ENCODE assay signal across 8 cellular contexts in genomic region chr7:44796504-44797328, GRCh38. TPM values are rescaled to one million over a fixed set of nuclear protein-coding genes. Genes with fewer than 3 reads are reported as not detected.
DNase-seq lines count a peak whose midpoint lies in the region; ATAC-seq and TF ChIP-seq lines count a peak whose summit lies in the region.

PPIA (plus strand) TSS chr7:44796681; CDS start chr7:44796725, 44 bp downstream.

- H3K4me3 ChIP-seq in DOHH2 (ENCODE audit: low read length) (peak within 1 kb of the TSS; percentile 89), GM23338 (peak within 1 kb of the TSS; percentile 85), LNCaP clone FGC (ENCODE audit: low read depth, low read length) (peak within 1 kb of the TSS; percentile 95)

- H3K9me2 ChIP-seq in DOHH2 (replicated peaks; ENCODE audit: control insufficient read depth, low read length) (no peaks in the 10 kb centered on the region), GM23338 (ENCODE audit: insufficient read depth) (no peaks in the 10 kb centered on the region)

- peak within 1 kb of the TSS; percentile 99 for H3K27ac Mint-ChIP-seq in GM23338
- H3K27ac Mint-ChIP-seq in naive B cell: peak within 1 kb of the TSS; percentile 97 to 99 (median 99)
- H3K27ac Mint-ChIP-seq in stimulated activated effector memory CD8-positive, alpha-beta T cell treated with anti-CD3 and anti-CD28 coated beads, Interleukin-12 subunit alpha, Interleukin-12 subunit beta, amount 100 ng/mL, for 72 hours: peak within 1 kb of the TSS; percentile 99

- H3K4me3 Mint-ChIP-seq in GM23338 (peak within 1 kb of the TSS; percentile 95), naive B cell (peak within 1 kb of the TSS; percentile 94 to 99 (median 97))
- H3K4me3 Mint-ChIP-seq in stimulated activated effector memory CD8-positive, alpha-beta T cell treated with anti-CD3 and anti-CD28 coated beads, Interleukin-12 subunit alpha, Interleukin-12 subunit beta, amount 100 ng/mL, for 72 hours: peak within 1 kb of the TSS; percentile 97

- H3K4me2 ChIP-seq in DOHH2 (ENCODE audit: low read length) (peak within 1 kb of the TSS; percentile 95), GM23338 (peak within 1 kb of the TSS; percentile 99)

- H3K79me2 ChIP-seq in DOHH2 (ENCODE audit: control insufficient read depth, low read length) (peaks cover 58% of the 10 kb centered on the region), GM23338 (replicated peaks; ENCODE audit: insufficient read depth) (peaks cover 58% of the 10 kb centered on the region)

- peak within 1 kb of the TSS; percentile 38; the same call in 1 of the 2 replicates for H2AFZ ChIP-seq in GM23338

- peak; percentile 89 for ATAC-seq in GM23338
- ATAC-seq in naive B cell (ENCODE audit: low read depth in 2 of 2): peak; percentile 86 to 88
- peak; percentile 92 for ATAC-seq in stimulated activated effector memory CD8-positive, alpha-beta T cell treated with anti-CD3 and anti-CD28 coated beads, Interleukin-12 subunit alpha, Interleukin-12 subunit beta, amount 100 ng/mL, for 72 hours

- peak within 1 kb of the TSS; percentile 82 for H3K27ac ChIP-seq in DOHH2 (ENCODE audit: low read depth, low read length)
- H3K27ac ChIP-seq in GM23338 (ENCODE audit: low read depth): peak within 1 kb of the TSS; percentile 100

- H3K27me3 ChIP-seq in DOHH2 (ENCODE audit: control insufficient read depth, low read length) (no peaks in the 10 kb centered on the region), GM23338 (ENCODE audit: insufficient read depth) (no peaks in the 10 kb centered on the region)

- H3K4me1 ChIP-seq in DOHH2 (ENCODE audit: control insufficient read depth, low read length) (peaks cover 22% of the 10 kb centered on the region), GM23338 (ENCODE audit: insufficient read depth) (peaks cover 14% of the 10 kb centered on the region)

- H3K9me3 Mint-ChIP-seq in GM23338: peaks cover 3% of the 10 kb centered on the region; the same call in 2 of the 3 replicates
- no peaks in the 10 kb centered on the region for H3K9me3 Mint-ChIP-seq in naive B cell
- no peaks in the 10 kb centered on the region for H3K9me3 Mint-ChIP-seq in stimulated activated effector memory CD8-positive, alpha-beta T cell treated with anti-CD3 and anti-CD28 coated beads, Interleukin-12 subunit alpha, Interleukin-12 subunit beta, amount 100 ng/mL, for 72 hours

- no peaks in the 10 kb centered on the region for H3K9me3 ChIP-seq in DOHH2 (ENCODE audit: control insufficient read depth, insufficient read depth, low read length)

- TF ChIP-seq CTCF in DOHH2 (IDR thresholded peaks at IDR 0.05; ENCODE audit: low read depth, low read length, poor library complexity, severe bottlenecking) (no peak), GM23338 (conservative IDR thresholded peaks at IDR 0.05; ENCODE audit: low read depth in 2 of 2) (no peak), LNCaP clone FGC (IDR thresholded peaks at IDR 0.05; ENCODE audit: control insufficient read depth, extremely low read depth, insufficient read depth) (no peak)

- H3K4me1 Mint-ChIP-seq in GM23338: peaks cover 17% of the 10 kb centered on the region; the same call in 2 of the 3 replicates
- H3K4me1 Mint-ChIP-seq in naive B cell: peaks cover 17 to 39% (median 31%) of the 10 kb centered on the region in 3 donors
- H3K4me1 Mint-ChIP-seq in stimulated activated effector memory CD8-positive, alpha-beta T cell treated with anti-CD3 and anti-CD28 coated beads, Interleukin-12 subunit alpha, Interleukin-12 subunit beta, amount 100 ng/mL, for 72 hours: peaks cover 30% of the 10 kb centered on the region

- H3F3A ChIP-seq in DOHH2 (ENCODE audit: control insufficient read depth, insufficient read depth): peaks cover 54% of the 10 kb centered on the region
- H3F3A ChIP-seq in GM23338 (replicated peaks; ENCODE audit: low read depth): peaks cover 42% of the 10 kb centered on the region

- H4K20me1 ChIP-seq in DOHH2 (ENCODE audit: control insufficient read depth, insufficient read depth, low read depth, low read length) (peaks cover 34% of the 10 kb centered on the region), GM23338 (replicated peaks; ENCODE audit: insufficient read depth) (peaks cover 40% of the 10 kb centered on the region)

- H3K36me3 Mint-ChIP-seq in GM23338 (ENCODE audit: low read depth): peaks cover 48% of the 10 kb centered on the region
- H3K36me3 Mint-ChIP-seq in naive B cell: peaks cover 0 to 16% of the 10 kb centered on the region in 2 donors
- peaks cover 58% of the 10 kb centered on the region for H3K36me3 Mint-ChIP-seq in stimulated activated effector memory CD8-positive, alpha-beta T cell treated with anti-CD3 and anti-CD28 coated beads, Interleukin-12 subunit alpha, Interleukin-12 subunit beta, amount 100 ng/mL, for 72 hours

- H3K27me3 Mint-ChIP-seq in GM23338 (ENCODE audit: insufficient read depth, low read depth, poor library complexity) (peaks cover 27% of the 10 kb centered on the region), naive B cell (no peaks in the 10 kb centered on the region)

- DNase-seq in GM23338 (ENCODE audit: low spot score) (peak; percentile 99), LNCaP clone FGC (ENCODE audit: low read depth) (peak; percentile 95), RPMI8226 (peak; percentile 100), fibroblast of gingiva (ENCODE audit: low read depth) (peak; percentile 99), naive B cell (peak; percentile 98)
- DNase-seq in activated T-helper 1 cell treated with anti-CD3 and anti-CD28 coated beads, Interleukin-2, amount 50 U/mL, for 16 hours (ENCODE audit: low read depth in 1 of 2, low spot score in 1 of 2): peak; percentile 97 to 98
- peak; percentile 97 to 99 for DNase-seq in stimulated activated effector memory CD8-positive, alpha-beta T cell treated with anti-CD3 and anti-CD28 coated beads, Interleukin-12 subunit alpha, Interleukin-12 subunit beta, amount 100 ng/mL, for 72 hours (ENCODE audit: low spot score in 2 of 2)

- H3K36me3 ChIP-seq in DOHH2 (ENCODE audit: control insufficient read depth, low read length): peaks cover 52% of the 10 kb centered on the region
- peaks cover 40% of the 10 kb centered on the region for H3K36me3 ChIP-seq in GM23338 (ENCODE audit: insufficient read depth)

TF ChIP-seq in GM23338, 12 proteins besides CTCF, POLR2A, EP300 and RAD21:
- TF ChIP-seq ZNF331 (CRISPR knock-in tag; IDR thresholded peaks at IDR 0.05; ENCODE audit: low read depth) (no peak), STAT1 (IDR thresholded peaks at IDR 0.05; ENCODE audit: unreplicated experiment) (no peak), EZH2 (IDR thresholded peaks at IDR 0.05; ENCODE audit: low read depth, unreplicated experiment) (no peak), CREB1 (CRISPR knock-in tag; IDR thresholded peaks at IDR 0.05; ENCODE audit: low read depth) (peak; percentile 83), ZNF114 (CRISPR knock-in tag; IDR thresholded peaks at IDR 0.05) (no peak), NANOG (IDR thresholded peaks at IDR 0.05; ENCODE audit: borderline replicate concordance) (no peak), POLR2AphosphoS5 (IDR thresholded peaks at IDR 0.05; ENCODE audit: low read depth) (peak; percentile 96)
- TF ChIP-seq, protein P1, sequence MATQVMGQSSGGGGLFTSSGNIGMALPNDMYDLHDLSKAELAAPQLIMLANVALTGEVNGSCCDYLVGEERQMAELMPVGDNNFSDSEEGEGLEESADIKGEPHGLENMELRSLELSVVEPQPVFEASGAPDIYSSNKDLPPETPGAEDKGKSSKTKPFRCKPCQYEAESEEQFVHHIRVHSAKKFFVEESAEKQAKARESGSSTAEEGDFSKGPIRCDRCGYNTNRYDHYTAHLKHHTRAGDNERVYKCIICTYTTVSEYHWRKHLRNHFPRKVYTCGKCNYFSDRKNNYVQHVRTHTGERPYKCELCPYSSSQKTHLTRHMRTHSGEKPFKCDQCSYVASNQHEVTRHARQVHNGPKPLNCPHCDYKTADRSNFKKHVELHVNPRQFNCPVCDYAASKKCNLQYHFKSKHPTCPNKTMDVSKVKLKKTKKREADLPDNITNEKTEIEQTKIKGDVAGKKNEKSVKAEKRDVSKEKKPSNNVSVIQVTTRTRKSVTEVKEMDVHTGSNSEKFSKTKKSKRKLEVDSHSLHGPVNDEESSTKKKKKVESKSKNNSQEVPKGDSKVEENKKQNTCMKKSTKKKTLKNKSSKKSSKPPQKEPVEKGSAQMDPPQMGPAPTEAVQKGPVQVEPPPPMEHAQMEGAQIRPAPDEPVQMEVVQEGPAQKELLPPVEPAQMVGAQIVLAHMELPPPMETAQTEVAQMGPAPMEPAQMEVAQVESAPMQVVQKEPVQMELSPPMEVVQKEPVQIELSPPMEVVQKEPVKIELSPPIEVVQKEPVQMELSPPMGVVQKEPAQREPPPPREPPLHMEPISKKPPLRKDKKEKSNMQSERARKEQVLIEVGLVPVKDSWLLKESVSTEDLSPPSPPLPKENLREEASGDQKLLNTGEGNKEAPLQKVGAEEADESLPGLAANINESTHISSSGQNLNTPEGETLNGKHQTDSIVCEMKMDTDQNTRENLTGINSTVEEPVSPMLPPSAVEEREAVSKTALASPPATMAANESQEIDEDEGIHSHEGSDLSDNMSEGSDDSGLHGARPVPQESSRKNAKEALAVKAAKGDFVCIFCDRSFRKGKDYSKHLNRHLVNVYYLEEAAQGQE (IDR thresholded peaks at IDR 0.05; ENCODE audit: unreplicated experiment): no peak
- TF ChIP-seq, protein P2, sequence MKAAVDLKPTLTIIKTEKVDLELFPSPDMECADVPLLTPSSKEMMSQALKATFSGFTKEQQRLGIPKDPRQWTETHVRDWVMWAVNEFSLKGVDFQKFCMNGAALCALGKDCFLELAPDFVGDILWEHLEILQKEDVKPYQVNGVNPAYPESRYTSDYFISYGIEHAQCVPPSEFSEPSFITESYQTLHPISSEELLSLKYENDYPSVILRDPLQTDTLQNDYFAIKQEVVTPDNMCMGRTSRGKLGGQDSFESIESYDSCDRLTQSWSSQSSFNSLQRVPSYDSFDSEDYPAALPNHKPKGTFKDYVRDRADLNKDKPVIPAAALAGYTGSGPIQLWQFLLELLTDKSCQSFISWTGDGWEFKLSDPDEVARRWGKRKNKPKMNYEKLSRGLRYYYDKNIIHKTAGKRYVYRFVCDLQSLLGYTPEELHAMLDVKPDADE (IDR thresholded peaks at IDR 0.05): no peak

RNA-seq across cellular contexts. Expression of gene PPIA, which starts in this region (rescaled TPM):
- 4,367 and 4,717 TPM in 2 replicates for total RNA-seq in GM23338 (2014; rRNA removed; shearing (Covaris generic))
- polyA plus RNA-seq in GM23338 (2016; fragmentation: Nextera tagmentation; extraction: Ambion mirVana) (6,375 and 6,524 TPM in 2 replicates), naive B cell (ENCODE audit: low read depth in 6 of 6) (1,000 to 10,000 TPM; 2,925 to 4,431 (median 4,097) TPM)

Comparison
In these comparisons a context has a peak if more than half of its experiments do, and no peak if none do; other contexts are left out.
1. Peak in every context shown above with its lines: DNase-seq, ATAC-seq, H3K4me3 ChIP-seq and H3K27ac ChIP-seq.